ENCODE assay signal across 8 cellular contexts in genomic region chr7:90816511-90817142, GRCh38.
DNase-seq lines count a peak whose midpoint lies in the region; ATAC-seq, FAIRE-seq and TF ChIP-seq lines count a peak whose summit lies in the region.

No MANE protein-coding gene starts in this region.

- H3K4me3 ChIP-seq in body of pancreas (no peak overlapping the region), upper lobe of right lung (no peak overlapping the region), thyroid gland (replicated peaks in 1 of 3) (no peak overlapping the region), BE2C (ENCODE audit: low read depth, low read length) (no peak overlapping the region)

- intact Hi-C loops in body of pancreas (cut with DNase I) (no loop called here), upper lobe of right lung (cut with DNase I) (no loop called here), thyroid gland (cut with DNase I) (no loop called here)

- H3K27ac ChIP-seq in body of pancreas, result peak overlapping the region in 2 of 4 donors; percentile 48 to 50
- H3K27ac ChIP-seq in upper lobe of right lung, result no peak overlapping the region
- peak overlapping the region in 1 of 3 donors; percentile 15 for H3K27ac ChIP-seq in thyroid gland

- DNase-seq in GM12891 (ENCODE audit: insufficient read length, low spot score) (no peak), HT-29 (ENCODE audit: low spot score) (peak; percentile 50), body of pancreas (peak in 1 of 4 donors; percentile 7), omental fat pad (ENCODE audit: low spot score) (no peak), upper lobe of right lung (no peak), thyroid gland (no peak), BE2C (no peak)

- TF ChIP-seq CTCF in body of pancreas (IDR thresholded peaks at IDR 0.05) (no peak), omental fat pad (IDR thresholded peaks at IDR 0.05) (no peak), upper lobe of right lung (IDR thresholded peaks at IDR 0.05) (no peak), thyroid gland (IDR thresholded peaks at IDR 0.05) (no peak), BE2C (IDR thresholded peaks at IDR 0.05; ENCODE audit: low read depth, low read length) (no peak)

- no peak for TF ChIP-seq POLR2A in GM12891 (IDR thresholded peaks at IDR 0.05; ENCODE audit: low read depth, low read length)
- no peak for TF ChIP-seq POLR2A in body of pancreas (IDR thresholded peaks at IDR 0.05)
- no peak for TF ChIP-seq POLR2A in thyroid gland (IDR thresholded peaks at IDR 0.05)

- FAIRE-seq in GM12891 (lab: Jason Lieb, UNC), result peak; percentile 84

- H3K36me3 ChIP-seq in body of pancreas (replicated peaks in 1 of 2; ENCODE audit: insufficient read depth in 1 of 2, low read depth in 2 of 2), result no peaks in the 10 kb centered on the region
- H3K36me3 ChIP-seq in upper lobe of right lung, result no peaks in the 10 kb centered on the region
- no peaks in the 10 kb centered on the region for H3K36me3 ChIP-seq in thyroid gland
- no peaks in the 10 kb centered on the region for H3K36me3 ChIP-seq in BE2C

- WGBS in body of pancreas, 2 donors, result 64% methylated on average over 6 of the region's 6 CpGs
- WGBS in thyroid gland, 2 donors, result 78 to 85% methylated on average over 6 of the region's 6 CpGs

- peaks cover 15% of the 10 kb centered on the region for H3K4me1 ChIP-seq in body of pancreas
- no peaks in the 10 kb centered on the region for H3K4me1 ChIP-seq in upper lobe of right lung
- H3K4me1 ChIP-seq in thyroid gland, result peaks cover 0 to 7% of the 10 kb centered on the region in 2 donors
- H3K4me1 ChIP-seq in BE2C, result no peaks in the 10 kb centered on the region

- no peaks in the 10 kb centered on the region for H3K27me3 ChIP-seq in body of pancreas
- H3K27me3 ChIP-seq in upper lobe of right lung, result no peaks in the 10 kb centered on the region
- H3K27me3 ChIP-seq in thyroid gland, result no peaks in the 10 kb centered on the region
- H3K27me3 ChIP-seq in BE2C, result no peaks in the 10 kb centered on the region

- ATAC-seq in GM21723 (IDR thresholded peaks at IDR 0.05; ENCODE audit: unreplicated experiment), result peak; percentile 99
- ATAC-seq in body of pancreas, result peak; percentile 87
- peak; percentile 98 for ATAC-seq in omental fat pad (ENCODE audit: low FRiP score)
- no peak for ATAC-seq in upper lobe of right lung

- no peaks in the 10 kb centered on the region for H3K9me3 ChIP-seq in body of pancreas
- no peaks in the 10 kb centered on the region for H3K9me3 ChIP-seq in upper lobe of right lung
- no peaks in the 10 kb centered on the region for H3K9me3 ChIP-seq in thyroid gland
- H3K9me3 ChIP-seq in BE2C, result no peaks in the 10 kb centered on the region

TF ChIP-seq in GM12891, 5 proteins besides CTCF, POLR2A, EP300 and RAD21:
- TF ChIP-seq POLR2AphosphoS5 (IDR thresholded peaks at IDR 0.05; ENCODE audit: low read depth, low read length) (no peak), SPI1 (IDR thresholded peaks at IDR 0.05; ENCODE audit: low read depth, low read length) (peak; percentile 25; the same call in 1 of the 2 replicates)
